1 cellular context compared by ENCODE assay signal in genomic region chr12:75975692-75976091, GRCh38.
TF ChIP-seq lines count a peak whose summit lies in the region.

No MANE protein-coding gene starts in this region.

TF ChIP-seq in HepG2, 621 proteins besides CTCF, POLR2A, EP300 and RAD21 (continued from another document):
- TF ChIP-seq GMEB2 (CRISPR knock-in tag; IDR thresholded peaks at IDR 0.05; ENCODE audit: low read depth), result no peak
- no peak for TF ChIP-seq ZNF501 (CRISPR knock-in tag; IDR thresholded peaks at IDR 0.05)
- TF ChIP-seq SRSF1 (optimal IDR thresholded peaks at IDR 0.05; ENCODE audit: low read depth, low read length), result no peak
- TF ChIP-seq MED1 (CRISPR knock-in tag; IDR thresholded peaks at IDR 0.05), result no peak
- TF ChIP-seq ZNF768 (CRISPR knock-in tag; IDR thresholded peaks at IDR 0.05), result no peak
- no peak for TF ChIP-seq REXO4 (CRISPR knock-in tag; IDR thresholded peaks at IDR 0.05; ENCODE audit: borderline replicate concordance)
- TF ChIP-seq ZNF674 (CRISPR knock-in tag; IDR thresholded peaks at IDR 0.05; ENCODE audit: low read depth), result no peak
- TF ChIP-seq ZNF772 (CRISPR knock-in tag; IDR thresholded peaks at IDR 0.05), result no peak
- no peak for TF ChIP-seq RNF2 (conservative IDR thresholded peaks at IDR 0.05; ENCODE audit: low read depth)
- no peak for TF ChIP-seq MXD4 (CRISPR knock-in tag; IDR thresholded peaks at IDR 0.05)
